Comparison of ENCODE assay signal across 23 cellular contexts in the genomic region with DNA sequence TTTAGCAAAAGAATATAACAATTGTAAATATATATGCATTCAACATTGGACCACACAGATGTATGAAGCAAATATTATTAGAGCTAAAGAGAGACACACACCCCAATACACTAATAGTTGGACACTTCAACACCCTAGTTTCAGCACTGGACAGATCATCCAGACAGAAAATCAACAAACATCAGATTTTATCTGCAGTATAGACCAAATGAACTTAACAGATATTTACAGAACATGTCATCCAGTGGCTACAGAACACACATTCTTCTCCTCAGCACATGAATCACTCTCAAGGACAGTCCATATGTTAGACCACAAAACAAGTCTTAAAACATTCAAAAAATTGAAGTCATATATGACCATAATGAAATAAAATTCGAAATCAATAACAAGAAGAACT. TPM values are rescaled to one million over a fixed set of nuclear protein-coding genes. Genes with fewer than 3 reads are reported as not detected.
"Had no signal": no experiment of that assay in that cellular context is flagged by ENCODE, and none has a peak within 500 bp of the region (broad histone marks: within the 10 kb centered on the region; RNA-seq: fewer than 3 reads in every experiment).

No MANE protein-coding gene starts in this region.

- DNase-seq: activated B cell treated with CpG ODN at 0.5 μM for 24 hours; activated CD4-positive, alpha-beta T cell treated with anti-CD3 and anti-CD28 coated beads for 36 hours; activated CD4-positive, alpha-beta T cell treated with anti-CD3 and anti-CD28 coated beads, Interleukin-2, amount 50 U/mL, for 4 hours; activated CD8-positive, alpha-beta memory T cell treated with anti-CD3 and anti-CD28 coated beads for 24 hours; activated CD8-positive, alpha-beta memory T cell treated with anti-CD3 and anti-CD28 coated beads, Interleukin-2, amount 50 U/mL, for 4 hours; activated T-cell treated with anti-CD3 and anti-CD28 coated beads, Interleukin-2, amount 50 U/mL, for 24 hours; adrenal gland; colonic mucosa; dorsolateral prefrontal cortex; esophagus squamous epithelium; heart left ventricle; kidney; naive thymus-derived CD4-positive, alpha-beta T cell; occipital lobe; stimulated activated CD4-positive, alpha-beta T cell treated with anti-CD3 and anti-CD28 coated beads, Interleukin-4, amount 100 ng/mL, for 24 hours; stimulated activated naive CD4-positive, alpha-beta T cell treated with Interleukin-2 at 50 U/mL for 16 hours; T-helper 17 cell; upper lobe of left lung had no signal

- H3K4me1 ChIP-seq: adrenal gland, ascending aorta, breast epithelium, colonic mucosa, esophagus squamous epithelium, gastroesophageal sphincter, heart left ventricle, upper lobe of left lung had no signal

- H3K27me3 ChIP-seq: adrenal gland, ascending aorta, breast epithelium, colonic mucosa, esophagus squamous epithelium, gastroesophageal sphincter, heart left ventricle, upper lobe of left lung had no signal

- H3K36me3 ChIP-seq: adrenal gland, ascending aorta, breast epithelium, colonic mucosa, esophagus squamous epithelium, gastroesophageal sphincter, heart left ventricle, upper lobe of left lung had no signal

- H3K4me3 ChIP-seq: adrenal gland, ascending aorta, breast epithelium, colonic mucosa, dorsolateral prefrontal cortex, esophagus squamous epithelium, gastroesophageal sphincter, heart left ventricle, lung, upper lobe of left lung had no signal

- H3K9me3 ChIP-seq: adrenal gland, ascending aorta, breast epithelium, colonic mucosa, esophagus squamous epithelium, heart left ventricle, upper lobe of left lung had no signal

- H3K27ac ChIP-seq: adrenal gland, ascending aorta, breast epithelium, colonic mucosa, dorsolateral prefrontal cortex, esophagus squamous epithelium, gastroesophageal sphincter, heart left ventricle, upper lobe of left lung had no signal

RNA-seq across cellular contexts. Expression of a gene that starts 22.1 kb away (rescaled TPM):
- total RNA-seq: activated B cell treated with CpG ODN at 0.5 μM for 24 hours; activated T-helper 17 cell treated with anti-CD3 and anti-CD28 coated beads, Interleukin-2, amount 50 U/mL, for 72 hours; ascending aorta; T-helper 17 cell had no signal
